8 cellular contexts compared by ENCODE assay signal in genomic region chr19:3403489-3404323, GRCh38. TPM values are rescaled to one million over a fixed set of nuclear protein-coding genes. Genes with fewer than 3 reads are reported as not detected.
A peak's percentile ranks its signal among the peaks of the same experiment; 100 is the strongest.
DNase-seq lines count a peak whose midpoint lies in the region; ATAC-seq and TF ChIP-seq lines count a peak whose summit lies in the region.

No MANE protein-coding gene starts in this region.

- no peaks in the 10 kb centered on the region for H3K27me3 ChIP-seq in transverse colon

- in situ Hi-C loops in transverse colon (cut with MboI; ENCODE audit: low pct_ligation_motif_present in 1 of 4, low pct_unique_long_range_greater_than_20kb in 1 of 4, low sequenced_read_pairs in 3 of 4), result no loop called here

- peaks cover 7 to 55% (median 30%) of the 10 kb centered on the region in 4 donors for H3K4me1 ChIP-seq in transverse colon

- intact Hi-C loops in transverse colon (cut with DNase I; ENCODE audit: low total_unique reads), result loop anchor here (2.0 kb wide), 1 partner anchor 37 kb away; the partner anchor contains the start of gene NFIC

- POLR2A ChIA-PET in HEK293T (lab: Yijun Ruan, JAX), result no interaction called here

- no peak for ATAC-seq in HG03378 (IDR thresholded peaks at IDR 0.05; ENCODE audit: unreplicated experiment)

- peak overlapping the region; percentile 22 for H3K4me3 ChIP-seq in epithelial cell of esophagus (ENCODE audit: low read length)
- peak overlapping the region in 3 of 4 donors; percentile 19 to 43 (median 24) for H3K4me3 ChIP-seq in transverse colon

- no peaks in the 10 kb centered on the region for H3K9me3 ChIP-seq in transverse colon

- TF ChIP-seq CTCF in epithelial cell of esophagus (IDR thresholded peaks at IDR 0.05; ENCODE audit: insufficient read depth, low read depth, low read length, missing control alignments) (no peak), transverse colon (IDR thresholded peaks at IDR 0.05) (no peak)

- TF ChIP-seq POLR2A in transverse colon (IDR thresholded peaks at IDR 0.05), result no peak

- H3K36me3 ChIP-seq in transverse colon, result no peaks in the 10 kb centered on the region

- peak; percentile 97 for TF ChIP-seq EP300 in transverse colon (IDR thresholded peaks at IDR 0.05; ENCODE audit: low read depth)

- H3K27ac ChIP-seq in transverse colon, result peak overlapping the region; percentile 96 to 100 (median 98)

- DNase-seq in NCI-H226 (peak; percentile 87), epithelial cell of esophagus (ENCODE audit: low read depth) (peak; percentile 41), mesenteric fat pad (ENCODE audit: low spot score) (peak; percentile 94), transverse colon (peak; percentile 80), HEK293T (ENCODE audit: extremely low spot score) (no peak), OCI-M1 (lab: John Stamatoyannopoulos, UW) (no peak)
- DNase-seq in activated effector memory CD4-positive, alpha-beta T cell treated with Interleukin-2 at 50 U/mL for 16 hours, result no peak

- WGBS in transverse colon (ENCODE audit: low coverage in 1 of 2), 2 donors, result 66% methylated on average over 49 of the region's 49 CpGs; no CpG with 5 or more reads in 1 of the 2 donors

- CTCF ChIA-PET in HEK293T (lab: Yijun Ruan, JAX), result no interaction called here

TF ChIP-seq in HEK293T, 16 proteins besides CTCF, POLR2A, EP300 and RAD21:
- TF ChIP-seq ARNT (IDR thresholded peaks at IDR 0.05) (no peak), ZNF384 (IDR thresholded peaks at IDR 0.05) (no peak), SP1 (IDR thresholded peaks at IDR 0.05) (no peak), FOXA1 (IDR thresholded peaks at IDR 0.05) (no peak), BHLHE40 (IDR thresholded peaks at IDR 0.05; ENCODE audit: borderline replicate concordance) (no peak), LEF1 (IDR thresholded peaks at IDR 0.05; ENCODE audit: borderline replicate concordance) (no peak)

RNA-seq across cellular contexts. Expression of gene NFIC, which starts 37.3 kb away (rescaled TPM):
- 207 TPM for total RNA-seq in mesenteric fat pad
- total RNA-seq in transverse colon, result 100 to 1,000 TPM in 1 of 4 donors, 10 to 100 TPM in 3; 39.9 to 145 (median 68.1) TPM

Comparison
In these comparisons a context has a peak if more than half of its experiments do, and no peak if none do; other contexts are left out.
1. DNase-seq: peak in NCI-H226 (single experiment), epithelial cell of esophagus (single experiment), mesenteric fat pad (single experiment) and transverse colon (single experiment); none in HEK293T (single experiment), activated effector memory CD4-positive, alpha-beta T cell treated with Interleukin-2 at 50 U/mL for 16 hours (single experiment) and OCI-M1 (single experiment).